ENCODE assay signal across 19 cellular contexts in the genomic region with DNA sequence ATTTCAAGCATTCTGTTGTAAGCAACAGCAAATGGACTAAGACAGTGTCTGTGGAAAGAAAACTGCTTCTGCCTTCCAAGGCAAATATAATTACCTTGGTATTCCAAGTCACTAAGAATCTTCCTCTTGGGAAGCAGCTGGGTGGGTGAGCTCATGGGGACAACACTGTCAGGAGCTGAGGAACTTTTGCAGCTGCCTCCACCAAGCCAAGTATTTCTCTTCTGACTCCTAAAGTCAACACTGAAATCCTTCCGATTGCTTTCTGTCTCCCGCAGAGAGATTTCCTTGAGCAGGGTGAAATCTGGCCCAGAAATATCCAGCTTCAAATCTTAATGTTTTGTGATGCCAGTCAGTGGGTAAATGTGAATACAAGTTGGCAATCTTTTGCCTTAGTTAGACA.
DNase-seq lines count a peak whose midpoint lies in the region; TF ChIP-seq lines count a peak whose summit lies in the region.
"Had no signal": no experiment of that assay in that cellular context is flagged by ENCODE, and none has a peak within 500 bp of the region (broad histone marks: within the 10 kb centered on the region; RNA-seq: fewer than 3 reads in every experiment).

No MANE protein-coding gene starts in this region.

- H3K27ac Mint-ChIP-seq in chondrocyte (ENCODE audit: unreplicated experiment) = peak overlapping the region; percentile 86
- H3K27ac Mint-ChIP-seq: activated B cell treated with CpG ODN at 0.5 μM for 24 hours; activated naive CD8-positive, alpha-beta T cell treated with anti-CD3 and anti-CD28 coated beads for 36 hours; activated T-helper 1 cell treated with anti-CD3 and anti-CD28 coated beads, Interleukin-12 subunit alpha, Interleukin-12 subunit beta, Interleukin-2, Interleukin-4 antibody, amounts not matched to agents 30 ng/mL and 10 ng/mL and 1 ng/mL, durations not matched to agents 14 hours and 24 hours and 36 hours had no signal

- DNase-seq in GM04503 (ENCODE audit: low read depth) = peak; percentile 8
- DNase-seq in chondrocyte (ENCODE audit: low spot score) = no peak
- peak; percentile 52 for DNase-seq in iris pigment epithelial cell (ENCODE audit: low read depth)
- DNase-seq in stromal cell of bone marrow (ENCODE audit: low read depth) = peak; percentile 50
- no peak for DNase-seq in AML-193 (lab: John Stamatoyannopoulos, UW)
- DNase-seq in H4 (ENCODE audit: low spot score) = no peak
- DNase-seq in stimulated activated CD4-positive, alpha-beta T cell treated with anti-CD3 and anti-CD28 coated beads, Interleukin-15, amount 100 ng/mL, for 24 hours = no peak
- DNase-seq: activated B cell treated with CpG ODN at 0.5 μM for 24 hours; activated CD8-positive, alpha-beta memory T cell treated with anti-CD3 and anti-CD28 coated beads for 24 hours; activated naive CD8-positive, alpha-beta T cell treated with anti-CD3 and anti-CD28 coated beads for 36 hours; dorsolateral prefrontal cortex; hippocampal formation; midbrain; NCI-H1417; NCI-H2171; NCI-H69; stimulated activated CD4-positive, alpha-beta T cell treated with anti-CD3 and anti-CD28 coated beads, Interleukin-4, amount 100 ng/mL, for 24 hours; substantia nigra had no signal

- peaks cover 36% of the 10 kb centered on the region for H3K4me1 Mint-ChIP-seq in chondrocyte (ENCODE audit: low read depth)
- H3K4me1 Mint-ChIP-seq: activated B cell treated with CpG ODN at 0.5 μM for 24 hours; activated naive CD8-positive, alpha-beta T cell treated with anti-CD3 and anti-CD28 coated beads for 36 hours had no signal

- H3K27me3 Mint-ChIP-seq in chondrocyte (ENCODE audit: low read depth) = no peaks in the 10 kb centered on the region
- H3K27me3 Mint-ChIP-seq: activated B cell treated with CpG ODN at 0.5 μM for 24 hours; activated naive CD8-positive, alpha-beta T cell treated with anti-CD3 and anti-CD28 coated beads for 36 hours had no signal

- TF ChIP-seq CTCF in chondrocyte (IDR thresholded peaks at IDR 0.05) = no peak

- peak overlapping the region; percentile 11 for H3K4me3 Mint-ChIP-seq in chondrocyte (ENCODE audit: unreplicated experiment)
- H3K4me3 Mint-ChIP-seq: activated B cell treated with CpG ODN at 0.5 μM for 24 hours; activated naive CD8-positive, alpha-beta T cell treated with anti-CD3 and anti-CD28 coated beads for 36 hours; activated T-helper 1 cell treated with anti-CD3 and anti-CD28 coated beads, Interleukin-12 subunit alpha, Interleukin-12 subunit beta, Interleukin-2, Interleukin-4 antibody, amounts not matched to agents 30 ng/mL and 10 ng/mL and 1 ng/mL, durations not matched to agents 14 hours and 24 hours and 36 hours had no signal

- H3K9me3 Mint-ChIP-seq in chondrocyte (ENCODE audit: low read depth) = no peaks in the 10 kb centered on the region
- H3K9me3 Mint-ChIP-seq: activated B cell treated with CpG ODN at 0.5 μM for 24 hours; activated naive CD8-positive, alpha-beta T cell treated with anti-CD3 and anti-CD28 coated beads for 36 hours had no signal

- H3K36me3 Mint-ChIP-seq in chondrocyte (ENCODE audit: low read depth) = peaks cover 1% of the 10 kb centered on the region
- H3K36me3 Mint-ChIP-seq: activated naive CD8-positive, alpha-beta T cell treated with anti-CD3 and anti-CD28 coated beads for 36 hours had no signal

Comparison
In these comparisons a context has a peak if more than half of its experiments do, and no peak if none do; other contexts are left out.
1. DNase-seq: peak in GM04503 (single experiment), iris pigment epithelial cell (single experiment) and stromal cell of bone marrow (single experiment); none in chondrocyte (single experiment), AML-193 (0 of 2), H4 (single experiment) and stimulated activated CD4-positive, alpha-beta T cell treated with anti-CD3 and anti-CD28 coated beads, Interleukin-15, amount 100 ng/mL, for 24 hours (single experiment).